Comparison of ENCODE assay signal across 7 cellular contexts in the genomic region with DNA sequence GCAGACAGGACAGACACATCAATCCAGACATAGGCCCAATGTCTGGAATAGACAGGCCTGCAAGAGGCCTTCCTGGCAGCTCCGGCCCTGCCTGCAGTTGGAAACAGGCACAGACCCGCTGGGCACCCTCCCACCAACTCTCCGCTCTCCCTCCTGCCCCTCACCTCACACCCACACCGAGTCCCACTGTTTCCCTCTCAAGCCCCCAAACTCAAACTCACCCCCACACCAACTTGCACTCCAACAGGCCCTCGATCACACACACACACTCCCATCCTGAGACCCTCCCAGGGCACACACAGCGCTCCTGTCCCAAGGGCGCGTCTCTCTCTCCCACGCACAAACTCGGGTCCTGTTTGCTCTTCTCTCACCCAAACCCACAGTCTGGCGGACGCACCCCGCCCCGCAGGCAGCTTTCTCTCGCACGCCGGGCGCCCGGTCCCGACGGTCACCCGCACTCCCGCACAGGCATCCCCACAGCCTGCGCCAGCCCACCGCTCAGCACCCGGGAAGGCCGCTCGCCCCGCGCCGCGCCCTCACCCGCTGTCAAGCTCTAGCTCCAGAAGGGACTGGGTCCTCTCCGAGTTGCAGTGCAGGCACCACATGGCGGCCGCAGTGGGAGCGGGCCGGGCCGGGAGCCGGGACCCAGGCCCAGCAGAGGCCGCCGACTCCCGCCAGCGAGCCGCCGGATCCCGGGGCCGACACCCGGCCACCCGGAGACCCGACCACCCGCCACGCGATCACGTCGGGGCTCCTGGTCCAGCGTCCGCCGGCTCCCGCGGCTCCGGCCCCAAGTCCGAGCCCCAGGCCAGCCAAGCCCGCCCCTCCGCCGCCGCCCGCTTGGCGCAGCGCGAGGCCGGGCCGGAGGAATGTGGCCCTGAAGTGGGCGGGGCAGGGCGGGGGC.
A peak's percentile ranks its signal among the peaks of the same experiment; 100 is the strongest.
DNase-seq lines count a peak whose midpoint lies in the region; ATAC-seq and TF ChIP-seq lines count a peak whose summit lies in the region.

No MANE protein-coding gene starts in this region.

- peaks cover 90% of the 10 kb centered on the region for H3K4me1 Mint-ChIP-seq in activated B cell treated with CpG ODN at 0.5 μM for 24 hours

- H3K4me3 ChIP-seq in fibroblast of mammary gland (ENCODE audit: control insufficient read depth, low read depth, low read length) (peak overlapping the region; percentile 74), osteoblast (ENCODE audit: insufficient read depth, low read length) (peak overlapping the region; percentile 89)

- no peaks in the 10 kb centered on the region for H3K27me3 ChIP-seq in osteoblast (ENCODE audit: insufficient read depth, low read length)

- intact Hi-C loops in activated B cell treated with CpG ODN at 0.5 μM for 24 hours (cut with micrococcal nuclease), result loop anchor here (1.0 to 5.0 kb wide), 5 partner anchors 12 to 513 kb away; a partner anchor contains a TSS

- no peak for DNase-seq in activated B cell treated with CpG ODN at 0.5 μM for 24 hours
- DNase-seq in fibroblast of mammary gland (ENCODE audit: low read depth), result peak; percentile 18
- no peak for DNase-seq in osteoblast (ENCODE audit: insufficient read length, low spot score, missing footprints)
- no peak for DNase-seq in mesenteric fat pad (ENCODE audit: low spot score)
- DNase-seq in NCI-H1105 (lab: John Stamatoyannopoulos, UW), result no peak

- peaks cover 51% of the 10 kb centered on the region for H3K79me2 ChIP-seq in osteoblast (ENCODE audit: insufficient read depth, low read length)

- peaks cover 59% of the 10 kb centered on the region for H3K36me3 Mint-ChIP-seq in activated B cell treated with CpG ODN at 0.5 μM for 24 hours (ENCODE audit: low read depth)

- peak overlapping the region; percentile 77 for H2AFZ ChIP-seq in osteoblast (ENCODE audit: low read length)

- peak overlapping the region; percentile 66 for H3K27ac Mint-ChIP-seq in activated B cell treated with CpG ODN at 0.5 μM for 24 hours

- no peaks in the 10 kb centered on the region for H3K9me3 ChIP-seq in osteoblast (ENCODE audit: low read depth, low read length)

- POLR2A ChIA-PET in activated B cell treated with CpG ODN at 0.5 μM for 24 hours (lab: Charles Lee), result interaction anchor here (0.5 to 1.6 kb wide), 11 partner anchors 7 to 125 kb away, joined by 3 to 4 read pairs (median 3); a partner anchor contains a TSS

- peak overlapping the region; percentile 74 for H3K4me3 Mint-ChIP-seq in activated B cell treated with CpG ODN at 0.5 μM for 24 hours

- peak; percentile 32 for ATAC-seq in GM18909 (IDR thresholded peaks at IDR 0.05; ENCODE audit: poor library complexity, unreplicated experiment)
- ATAC-seq in HG02981 (IDR thresholded peaks at IDR 0.05; ENCODE audit: unreplicated experiment), result peak; percentile 9
- peak; percentile 4 for ATAC-seq in activated B cell treated with CpG ODN at 0.5 μM for 24 hours (ENCODE audit: low read depth)

- peaks cover 48% of the 10 kb centered on the region for H4K20me1 ChIP-seq in osteoblast (ENCODE audit: insufficient read depth, low read length)

- no peak for TF ChIP-seq CTCF in activated B cell treated with CpG ODN at 0.5 μM for 24 hours (IDR thresholded peaks at IDR 0.05)
- TF ChIP-seq CTCF in fibroblast of mammary gland (conservative IDR thresholded peaks at IDR 0.05; ENCODE audit: control insufficient read depth, insufficient read depth, low read depth, low read length), result no peak
- no peak for TF ChIP-seq CTCF in osteoblast (IDR thresholded peaks at IDR 0.05; ENCODE audit: extremely low read depth, low read depth, low read length)

- H3K4me2 ChIP-seq in osteoblast (ENCODE audit: insufficient read depth, low read length), result peak overlapping the region; percentile 92

- H3K27ac ChIP-seq in osteoblast (ENCODE audit: low read depth, low read length), result peak overlapping the region; percentile 67

- CTCF ChIA-PET in activated B cell treated with CpG ODN at 0.5 μM for 24 hours (lab: Charles Lee), result interaction anchor here (0.6 to 1.5 kb wide), 3 partner anchors 125 to 485 kb away, joined by 3 to 4 read pairs (median 4); no protein-coding TSS in a partner anchor

- H3K27me3 Mint-ChIP-seq in activated B cell treated with CpG ODN at 0.5 μM for 24 hours, result no peaks in the 10 kb centered on the region

- H3K9me3 Mint-ChIP-seq in activated B cell treated with CpG ODN at 0.5 μM for 24 hours, result no peaks in the 10 kb centered on the region

- H3K4me1 ChIP-seq in osteoblast (ENCODE audit: insufficient read depth, low read length), result peaks cover 14% of the 10 kb centered on the region

- no peaks in the 10 kb centered on the region for H3K36me3 ChIP-seq in osteoblast (ENCODE audit: insufficient read depth, low read length)
